1 cellular context compared by ENCODE assay signal in the genomic region with DNA sequence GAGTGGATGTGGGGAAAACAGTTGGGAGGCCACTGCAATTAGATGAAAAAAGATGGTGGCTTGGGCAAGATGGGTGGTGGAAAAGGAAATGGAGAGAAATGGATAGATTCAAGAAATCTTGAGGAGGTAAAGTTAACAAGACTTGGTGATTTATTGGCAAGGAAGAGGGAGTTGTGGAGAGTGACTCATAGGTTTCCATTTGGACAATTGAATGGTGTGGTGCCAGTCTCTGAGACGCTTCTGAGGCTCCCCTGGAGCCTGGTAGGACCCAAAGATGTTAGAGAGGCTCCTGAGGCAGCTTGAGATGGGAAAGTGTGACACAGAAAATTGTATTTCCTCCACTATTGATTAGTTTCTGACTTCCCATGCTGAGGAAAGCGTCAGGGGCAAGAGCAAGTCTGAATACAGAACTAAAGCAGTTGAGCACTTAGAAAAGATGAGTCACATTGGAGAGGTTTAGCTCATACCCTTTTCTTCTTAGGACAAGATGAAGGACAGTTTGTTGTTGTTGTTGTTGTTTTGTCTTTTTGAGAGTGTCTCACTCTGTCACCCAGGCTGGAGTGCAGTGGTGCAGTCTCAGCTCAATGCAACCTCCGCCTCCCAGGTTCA.
TF ChIP-seq lines count a peak whose summit lies in the region.

No MANE protein-coding gene starts in this region.

TF ChIP-seq in HepG2, 621 proteins besides CTCF, POLR2A, EP300 and RAD21:
- TF ChIP-seq, protein P1, sequence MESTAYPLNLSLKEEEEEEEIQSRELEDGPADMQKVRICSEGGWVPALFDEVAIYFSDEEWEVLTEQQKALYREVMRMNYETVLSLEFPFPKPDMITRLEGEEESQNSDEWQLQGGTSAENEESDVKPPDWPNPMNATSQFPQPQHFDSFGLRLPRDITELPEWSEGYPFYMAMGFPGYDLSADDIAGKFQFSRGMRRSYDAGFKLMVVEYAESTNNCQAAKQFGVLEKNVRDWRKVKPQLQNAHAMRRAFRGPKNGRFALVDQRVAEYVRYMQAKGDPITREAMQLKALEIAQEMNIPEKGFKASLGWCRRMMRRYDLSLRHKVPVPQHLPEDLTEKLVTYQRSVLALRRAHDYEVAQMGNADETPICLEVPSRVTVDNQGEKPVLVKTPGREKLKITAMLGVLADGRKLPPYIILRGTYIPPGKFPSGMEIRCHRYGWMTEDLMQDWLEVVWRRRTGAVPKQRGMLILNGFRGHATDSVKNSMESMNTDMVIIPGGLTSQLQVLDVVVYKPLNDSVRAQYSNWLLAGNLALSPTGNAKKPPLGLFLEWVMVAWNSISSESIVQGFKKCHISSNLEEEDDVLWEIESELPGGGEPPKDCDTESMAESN (CRISPR knock-in tag; conservative IDR thresholded peaks at IDR 0.05): no peak
- TF ChIP-seq, protein P2, sequence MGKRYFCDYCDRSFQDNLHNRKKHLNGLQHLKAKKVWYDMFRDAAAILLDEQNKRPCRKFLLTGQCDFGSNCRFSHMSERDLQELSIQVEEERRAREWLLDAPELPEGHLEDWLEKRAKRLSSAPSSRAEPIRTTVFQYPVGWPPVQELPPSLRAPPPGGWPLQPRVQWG (CRISPR knock-in tag; IDR thresholded peaks at IDR 0.05; ENCODE audit: borderline replicate concordance, low read depth): no peak
- TF ChIP-seq ZNF660 (CRISPR knock-in tag; IDR thresholded peaks at IDR 0.05; ENCODE audit: borderline replicate concordance, low read depth) (no peak), RXRA (CRISPR knock-in tag; IDR thresholded peaks at IDR 0.05) (no peak), HOXD1 (CRISPR knock-in tag; IDR thresholded peaks at IDR 0.05) (no peak), PHF21A (CRISPR knock-in tag; IDR thresholded peaks at IDR 0.05) (no peak), POLR2G (IDR thresholded peaks at IDR 0.05; ENCODE audit: low read depth, low read length) (no peak), KLF9 (CRISPR knock-in tag; IDR thresholded peaks at IDR 0.05; ENCODE audit: low read depth) (no peak), ZSCAN31 (CRISPR knock-in tag; IDR thresholded peaks at IDR 0.05; ENCODE audit: low read depth) (no peak), DMAP1 (CRISPR knock-in tag; IDR thresholded peaks at IDR 0.05) (no peak)
TF ChIP-seq in HepG2: peak in this region for 0.
